In the genomic region with DNA sequence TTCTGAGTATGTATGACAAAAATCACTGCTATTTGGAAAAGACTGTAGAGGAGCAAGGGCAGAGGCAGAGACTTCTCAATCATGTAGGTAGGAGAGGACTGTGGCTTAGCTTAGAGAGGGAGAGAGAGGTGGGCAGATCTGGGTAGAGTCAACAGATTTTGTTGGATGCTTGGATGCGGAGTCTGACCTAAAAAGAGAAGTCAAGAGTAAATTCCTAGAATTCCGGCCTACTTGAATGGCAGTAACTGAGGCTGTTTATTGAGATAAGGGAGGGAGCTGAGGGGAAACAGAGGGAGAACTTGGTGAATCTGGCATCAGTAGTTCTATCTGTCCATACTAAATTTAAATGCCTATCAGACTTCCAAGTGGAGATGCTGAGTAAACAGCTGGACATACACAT, we compare ENCODE assay signal across 11 cellular contexts. TPM values are rescaled to one million over a fixed set of nuclear protein-coding genes. Genes with fewer than 3 reads are reported as not detected.
A peak's percentile ranks its signal among the peaks of the same experiment; 100 is the strongest.
DNase-seq lines count a peak whose midpoint lies in the region; ATAC-seq lines count a peak whose summit lies in the region.
"Had no signal": no experiment of that assay in that cellular context is flagged by ENCODE, and none has a peak within 500 bp of the region (broad histone marks: within the 10 kb centered on the region; RNA-seq: fewer than 3 reads in every experiment).

No MANE protein-coding gene starts in this region.

- no peaks in the 10 kb centered on the region for H3K9me3 Mint-ChIP-seq in naive thymus-derived CD4-positive, alpha-beta T cell
- H3K9me3 Mint-ChIP-seq in activated CD4-positive, alpha-beta memory T cell treated with anti-CD3 and anti-CD28 coated beads for 36 hours: no peaks in the 10 kb centered on the region

- intact Hi-C loops in naive thymus-derived CD4-positive, alpha-beta T cell (cut with micrococcal nuclease): no loop called here
- intact Hi-C loops in activated CD4-positive, alpha-beta memory T cell treated with anti-CD3 and anti-CD28 coated beads for 36 hours (cut with micrococcal nuclease): loop anchor here (2.0 kb wide), 1 partner anchor 55 kb away; the partner anchor contains the start of gene FEM1C

- H3K4me1 ChIP-seq in ACC112 (ENCODE audit: control insufficient read depth, insufficient read depth, low read length, unreplicated experiment) (peaks cover 26% of the 10 kb centered on the region), adipocyte (ENCODE audit: control insufficient read depth, insufficient read depth, low read length) (peaks cover 31% of the 10 kb centered on the region)
- H3K4me1 ChIP-seq in naive thymus-derived CD4-positive, alpha-beta T cell (ENCODE audit: control insufficient read depth in 2 of 2, insufficient read depth in 2 of 2, low read length in 2 of 2): no peaks in the 10 kb centered on the region

- 0 out of 2 replicates have a peak, but pooled peaks cover 5% of the 10 kb centered on the region for H3K36me3 ChIP-seq in ACC112 (ENCODE audit: insufficient read depth, low read length)
- H3K36me3 ChIP-seq in adipocyte (ENCODE audit: control insufficient read depth, insufficient read depth, low read length, severe bottlenecking): peaks cover 8% of the 10 kb centered on the region
- H3K36me3 ChIP-seq in naive thymus-derived CD4-positive, alpha-beta T cell (ENCODE audit: control insufficient read depth in 2 of 3, insufficient read depth in 3 of 3, low read length in 3 of 3): no peaks in the 10 kb centered on the region

- CTCF ChIA-PET in naive thymus-derived CD4-positive, alpha-beta T cell (lab: Charles Lee): interaction anchor here (1.2 kb wide), 1 partner anchor 10 kb away, joined by 3 read pairs; no protein-coding TSS in a partner anchor
- CTCF ChIA-PET in activated CD4-positive, alpha-beta memory T cell treated with anti-CD3 and anti-CD28 coated beads for 36 hours (lab: Charles Lee): interaction anchor here (0.9 kb wide), 1 partner anchor 291 kb away, joined by 3 read pairs; no protein-coding TSS in a partner anchor

- peak overlapping the region in 8 of 10 donors; percentile 2 to 44 (median 11) for H3K4me3 Mint-ChIP-seq in naive thymus-derived CD4-positive, alpha-beta T cell
- no peak overlapping the region for H3K4me3 Mint-ChIP-seq in activated CD4-positive, alpha-beta memory T cell treated with anti-CD3 and anti-CD28 coated beads for 36 hours

- H3K9me3 ChIP-seq in adipocyte (ENCODE audit: control insufficient read depth, low read length): no peaks in the 10 kb centered on the region
- H3K9me3 ChIP-seq in naive thymus-derived CD4-positive, alpha-beta T cell (ENCODE audit: control insufficient read depth in 2 of 3, low read length in 3 of 3): no peaks in the 10 kb centered on the region

- H3K9ac ChIP-seq in adipocyte (ENCODE audit: low read length): peak overlapping the region; percentile 45

- peak overlapping the region in 6 of 9 donors; percentile 0 to 87 (median 49) for H3K27ac Mint-ChIP-seq in naive thymus-derived CD4-positive, alpha-beta T cell
- no peak overlapping the region for H3K27ac Mint-ChIP-seq in activated CD4-positive, alpha-beta memory T cell treated with anti-CD3 and anti-CD28 coated beads for 36 hours

- ATAC-seq in GM19043 (IDR thresholded peaks at IDR 0.05; ENCODE audit: low read depth, unreplicated experiment): peak; percentile 3
- no peak for ATAC-seq in naive thymus-derived CD4-positive, alpha-beta T cell

- POLR2A ChIA-PET in naive thymus-derived CD4-positive, alpha-beta T cell (lab: Charles Lee): no interaction called here
- POLR2A ChIA-PET in activated CD4-positive, alpha-beta memory T cell treated with anti-CD3 and anti-CD28 coated beads for 36 hours (lab: Charles Lee): no interaction called here

- H3K36me3 Mint-ChIP-seq in naive thymus-derived CD4-positive, alpha-beta T cell: peaks cover 0 to 24% (median 0%) of the 10 kb centered on the region in 5 donors
- H3K36me3 Mint-ChIP-seq in activated CD4-positive, alpha-beta memory T cell treated with anti-CD3 and anti-CD28 coated beads for 36 hours: peaks cover 12% of the 10 kb centered on the region

- H3K27ac ChIP-seq in ACC112 (ENCODE audit: low read depth, low read length): no peak overlapping the region
- no peak overlapping the region for H3K27ac ChIP-seq in naive thymus-derived CD4-positive, alpha-beta T cell (ENCODE audit: low read depth, low read length)

- H3K4me1 Mint-ChIP-seq in naive thymus-derived CD4-positive, alpha-beta T cell: peaks cover 18 to 35% (median 27%) of the 10 kb centered on the region in 7 donors
- H3K4me1 Mint-ChIP-seq in activated CD4-positive, alpha-beta memory T cell treated with anti-CD3 and anti-CD28 coated beads for 36 hours (ENCODE audit: low read depth): peaks cover 25% of the 10 kb centered on the region

- peak; percentile 37 for DNase-seq in adipocyte (ENCODE audit: low read depth)
- no peak for DNase-seq in naive thymus-derived CD4-positive, alpha-beta T cell
- DNase-seq in NCI-H1694 treated with DMSO at 0.1 percent for 48 hours (lab: John Stamatoyannopoulos, UW): no peak
- no peak for DNase-seq in stimulated activated CD4-positive, alpha-beta T cell treated with anti-CD3 and anti-CD28 coated beads, Interleukin-4, amount 100 ng/mL, for 1 hour
- no peak for DNase-seq in activated CD4-positive, alpha-beta memory T cell treated with anti-CD3 and anti-CD28 coated beads for 36 hours
- no peak for DNase-seq in NCI-H1417 treated with DMSO at 0.1 percent for 48 hours (lab: John Stamatoyannopoulos, UW)
- DNase-seq: activated CD4-positive, CD25-positive, alpha-beta regulatory T cell; NCI-H146; SIG-M5 had no signal

- H3K4me3 ChIP-seq in ACC112 (ENCODE audit: low read depth, low read length): peak overlapping the region; percentile 97
- H3K4me3 ChIP-seq in adipocyte (ENCODE audit: low read length): peak overlapping the region; percentile 90
- H3K4me3 ChIP-seq in naive thymus-derived CD4-positive, alpha-beta T cell (ENCODE audit: low read length): no peak overlapping the region

- no peak overlapping the region for H2AFZ ChIP-seq in ACC112 (ENCODE audit: low read length, unreplicated experiment)

- peaks cover 62% of the 10 kb centered on the region for H3K79me2 ChIP-seq in ACC112 (ENCODE audit: control insufficient read depth, insufficient read depth, low read length, unreplicated experiment)

- H3K27me3 ChIP-seq in ACC112 (ENCODE audit: insufficient read depth, low read length): no peaks in the 10 kb centered on the region
- no peaks in the 10 kb centered on the region for H3K27me3 ChIP-seq in adipocyte (replicated peaks; ENCODE audit: control insufficient read depth, insufficient read depth, low read length)
- H3K27me3 ChIP-seq in naive thymus-derived CD4-positive, alpha-beta T cell (ENCODE audit: control insufficient read depth in 2 of 2, insufficient read depth in 2 of 2, low read length in 2 of 2): no peaks in the 10 kb centered on the region

- peaks cover 0 to 5% (median 0%) of the 10 kb centered on the region in 5 donors for H3K27me3 Mint-ChIP-seq in naive thymus-derived CD4-positive, alpha-beta T cell
- no peaks in the 10 kb centered on the region for H3K27me3 Mint-ChIP-seq in activated CD4-positive, alpha-beta memory T cell treated with anti-CD3 and anti-CD28 coated beads for 36 hours

RNA-seq across cellular contexts. Expression of gene TICAM2, which starts 2.4 kb away (rescaled TPM):
- 1 to 10 TPM in 4 of 5 experiments, under 1 TPM in 1; 0.93 to 3.7 (median 1.9) TPM for total RNA-seq in naive thymus-derived CD4-positive, alpha-beta T cell
- under 1 TPM; 0.14 to 0.60 TPM for polyA plus RNA-seq in naive thymus-derived CD4-positive, alpha-beta T cell
- total RNA-seq in activated CD4-positive, alpha-beta memory T cell treated with anti-CD3 and anti-CD28 coated beads for 36 hours: 1 to 10 TPM in 1 of 2 experiments, under 1 TPM in 1; 0.40 to 2.0 TPM

RNA-seq across cellular contexts. Expression of gene TMED7, which starts 25.9 kb away (rescaled TPM):
- 10 to 100 TPM; 41.7 to 58.0 (median 47.5) TPM for total RNA-seq in naive thymus-derived CD4-positive, alpha-beta T cell
- 10 to 100 TPM; 31.5 to 42.9 TPM for polyA plus RNA-seq in naive thymus-derived CD4-positive, alpha-beta T cell
- total RNA-seq in activated CD4-positive, alpha-beta memory T cell treated with anti-CD3 and anti-CD28 coated beads for 36 hours: 10 to 100 TPM; 42.2 to 44.1 TPM

RNA-seq across cellular contexts. Expression of gene FEM1C, which starts 55.3 kb away (rescaled TPM):
- 10 to 100 TPM; 14.9 to 33.1 (median 18.5) TPM for total RNA-seq in naive thymus-derived CD4-positive, alpha-beta T cell
- polyA plus RNA-seq in naive thymus-derived CD4-positive, alpha-beta T cell: 1 to 10 TPM; 2.0 to 2.7 TPM
- total RNA-seq in activated CD4-positive, alpha-beta memory T cell treated with anti-CD3 and anti-CD28 coated beads for 36 hours: 10 to 100 TPM; 12.2 to 12.5 TPM
